In genomic region chr9:33894316-33894715, GRCh38 we compare ENCODE assay signal across 1 cellular context.
TF ChIP-seq lines count a peak whose summit lies in the region.

No MANE protein-coding gene starts in this region.

TF ChIP-seq in HepG2, 621 proteins besides CTCF, POLR2A, EP300 and RAD21 (continued from another document):
- no peak for TF ChIP-seq ZNF687 (CRISPR knock-in tag; IDR thresholded peaks at IDR 0.05)
